Comparison of ENCODE assay signal across 32 cellular contexts in genomic region chr5:38866362-38867070, GRCh38. TPM values are rescaled to one million over a fixed set of nuclear protein-coding genes. Genes with fewer than 3 reads are reported as not detected.
A peak's percentile ranks its signal among the peaks of the same experiment; 100 is the strongest.
DNase-seq lines count a peak whose midpoint lies in the region; ATAC-seq, FAIRE-seq and TF ChIP-seq lines count a peak whose summit lies in the region.
"Had no signal": no experiment of that assay in that cellular context is flagged by ENCODE, and none has a peak within 500 bp of the region (broad histone marks: within the 10 kb centered on the region; RNA-seq: fewer than 3 reads in every experiment).

No MANE protein-coding gene starts in this region.

- H3K9ac ChIP-seq in astrocyte (ENCODE audit: low read length), result no peak overlapping the region
- H3K9ac ChIP-seq: neural progenitor cell had no signal

- H2AFZ ChIP-seq in astrocyte (ENCODE audit: low read depth, low read length), result no peak overlapping the region
- H2AFZ ChIP-seq: neural progenitor cell, PC-9 had no signal

- H3K9me3 ChIP-seq in A549, result peaks cover 6% of the 10 kb centered on the region
- H3K9me3 ChIP-seq in astrocyte (ENCODE audit: insufficient read depth, low read depth, low read length), result no peaks in the 10 kb centered on the region
- peaks cover 13% of the 10 kb centered on the region for H3K9me3 ChIP-seq in lower lobe of right lung
- H3K9me3 ChIP-seq: colonic mucosa, testis had no signal

- H3K9me3 Mint-ChIP-seq in astrocyte (ENCODE audit: unreplicated experiment), result peaks cover 17% of the 10 kb centered on the region

- H3K36me3 ChIP-seq in astrocyte (ENCODE audit: insufficient read depth, low read length) (peaks cover 7% of the 10 kb centered on the region), lower lobe of right lung (peaks cover 4% of the 10 kb centered on the region)
- H3K36me3 ChIP-seq: colonic mucosa, neural progenitor cell, WERI-Rb-1 had no signal

- no peak for TF ChIP-seq RAD21 in A549 (conservative IDR thresholded peaks at IDR 0.05 in 1 of 2, IDR thresholded peaks at IDR 0.05 in 1 of 2)

- POLR2A ChIA-PET in A549 (lab: Yijun Ruan, JAX), result no interaction called here

- no peak for FAIRE-seq in A549 (lab: Jason Lieb, UNC)
- no peak for FAIRE-seq in astrocyte (lab: Jason Lieb, UNC)

- no peaks in the 10 kb centered on the region for H3K27me3 ChIP-seq in astrocyte (ENCODE audit: insufficient read depth, low read length)
- H3K27me3 ChIP-seq in lower lobe of right lung (ENCODE audit: low read depth), result no peaks in the 10 kb centered on the region
- H3K27me3 ChIP-seq: colonic mucosa, MG63, neural progenitor cell, right atrium auricular region, testis had no signal

- no peak for DNase-seq in A549 (ENCODE audit: low read depth in 1 of 2, low spot score in 1 of 2)
- peak; percentile 36 for DNase-seq in HT1080 (ENCODE audit: low read depth)
- peak; percentile 36 for DNase-seq in astrocyte (ENCODE audit: low read depth)
- DNase-seq in lower lobe of right lung, result no peak
- no peak for DNase-seq in SKM-1 (lab: John Stamatoyannopoulos, UW; ENCODE audit: unreplicated experiment)
- DNase-seq in NCI-H187 treated with DMSO at 0.1 percent for 48 hours (lab: John Stamatoyannopoulos, UW), result no peak
- no peak for DNase-seq in coronary artery (ENCODE audit: low spot score)
- DNase-seq: activated CD4-positive, alpha-beta T cell treated with anti-CD3 and anti-CD28 coated beads for 48 hours; activated CD8-positive, alpha-beta memory T cell treated with anti-CD3 and anti-CD28 coated beads for 24 hours; activated T-cell treated with anti-CD3 and anti-CD28 coated beads for 4 hours; CD8-positive, alpha-beta memory T cell; colonic mucosa; DMS 273 treated with DMSO at 0.1 percent for 48 hours; effector CD8-positive, alpha-beta T cell; EL; immature natural killer cell; KBM-7; MG63; NCI-H1105 treated with DMSO at 0.1 percent for 48 hours; NCI-H2029; NCI-H226; NCI-H69; PC-9; stimulated activated CD4-positive, alpha-beta T cell treated with anti-CD3 and anti-CD28 coated beads, Interleukin-1b, Interleukin-23, amount 100 ng/mL, for 48 hours; stimulated activated naive CD4-positive, alpha-beta T cell treated with Interleukin-2 at 50 U/mL for 16 hours; testis; WERI-Rb-1 had no signal

- H3K27ac Mint-ChIP-seq in astrocyte (ENCODE audit: unreplicated experiment), result peak overlapping the region; percentile 35
- H3K27ac Mint-ChIP-seq: activated naive CD4-positive, alpha-beta T cell treated with anti-CD3 and anti-CD28 coated beads, Interleukin-2, amount 50 U/mL, for 72 hours; activated T-helper 2 cell treated with anti-CD3 and anti-CD28 coated beads, Interferon-gamma antibody, Interleukin-2, Interleukin-4, amounts not matched to agents 10 μg/mL and 5 μg/mL and 100 μg/mL, durations not matched to agents 14 hours and 24 hours and 36 hours; CD8-positive, alpha-beta memory T cell; immature natural killer cell; neural progenitor cell had no signal

- H4K20me1 ChIP-seq in astrocyte (ENCODE audit: insufficient read depth, low read length), result peaks cover 20% of the 10 kb centered on the region

- peaks cover 12% of the 10 kb centered on the region for H3K36me3 Mint-ChIP-seq in astrocyte (ENCODE audit: low read depth, unreplicated experiment)
- H3K36me3 Mint-ChIP-seq: immature natural killer cell, neural progenitor cell had no signal

- H3K4me2 ChIP-seq in A549 (peak overlapping the region; percentile 8; the same call in 1 of the 3 replicates), astrocyte (ENCODE audit: low read length) (peak overlapping the region; percentile 54)
- H3K4me2 ChIP-seq: neural progenitor cell, PC-9 had no signal

- H3K27ac ChIP-seq in A549 (peak overlapping the region in 1 of 2 experiments; percentile 68; a peak in 3 of 6 replicates), astrocyte (ENCODE audit: low read depth, low read length) (peak overlapping the region; percentile 36), lower lobe of right lung (no peak overlapping the region), coronary artery (no peak overlapping the region)
- H3K27ac ChIP-seq: colonic mucosa, neural progenitor cell, PC-9, right atrium auricular region, testis, WERI-Rb-1 had no signal

- peaks cover 58% of the 10 kb centered on the region for H3K79me2 ChIP-seq in astrocyte (ENCODE audit: insufficient read depth, low read length)

- TF ChIP-seq CTCF in A549 (IDR thresholded peaks at IDR 0.05) (no peak), astrocyte (IDR thresholded peaks at IDR 0.05; ENCODE audit: insufficient read depth, low read depth, low read length) (no peak), lower lobe of right lung (IDR thresholded peaks at IDR 0.05) (no peak), coronary artery (IDR thresholded peaks at IDR 0.05) (no peak)

- ATAC-seq in A549 (peak; percentile 45 to 48; a peak in 4 of 6 replicates), lower lobe of right lung (peak; percentile 36 to 41)
- ATAC-seq: activated naive CD4-positive, alpha-beta T cell treated with anti-CD3 and anti-CD28 coated beads, Interleukin-2, amount 50 U/mL, for 72 hours; HCT116 had no signal

- no peak for TF ChIP-seq POLR2A in A549 (IDR thresholded peaks at IDR 0.05; ENCODE audit: low read length)

- no peak overlapping the region for H3K4me3 Mint-ChIP-seq in astrocyte (ENCODE audit: unreplicated experiment)
- H3K4me3 Mint-ChIP-seq: CD8-positive, alpha-beta memory T cell; immature natural killer cell; neural progenitor cell had no signal

- H3K27me3 Mint-ChIP-seq in astrocyte (ENCODE audit: low read depth, unreplicated experiment), result no peaks in the 10 kb centered on the region

- peaks cover 25% of the 10 kb centered on the region for H3K4me1 Mint-ChIP-seq in astrocyte (ENCODE audit: low read depth, unreplicated experiment)
- H3K4me1 Mint-ChIP-seq: CD8-positive, alpha-beta memory T cell; immature natural killer cell had no signal

- CTCF ChIA-PET in A549 (lab: Yijun Ruan, JAX), result no interaction called here

- no peak for TF ChIP-seq EP300 in A549 (IDR thresholded peaks at IDR 0.05)

- H3K4me1 ChIP-seq in A549, result peaks cover 44% of the 10 kb centered on the region
- peaks cover 25% of the 10 kb centered on the region for H3K4me1 ChIP-seq in astrocyte (ENCODE audit: insufficient read depth, low read length)
- peaks cover 32% of the 10 kb centered on the region for H3K4me1 ChIP-seq in lower lobe of right lung
- H3K4me1 ChIP-seq: colonic mucosa, neural progenitor cell, testis had no signal

- WGBS in A549 (ENCODE audit: missing lambda C conversion rate), result 77% methylated on average over 3 of the region's 4 CpGs

- no peak overlapping the region for H3K4me3 ChIP-seq in A549
- no peak overlapping the region for H3K4me3 ChIP-seq in astrocyte (ENCODE audit: insufficient read depth, low read depth, low read length)
- H3K4me3 ChIP-seq in lower lobe of right lung, result no peak overlapping the region
- no peak overlapping the region for H3K4me3 ChIP-seq in coronary artery
- H3K4me3 ChIP-seq: colonic mucosa, MG63, neural progenitor cell, PC-9, right atrium auricular region, testis had no signal

- intact Hi-C loops in lower lobe of right lung (cut with DNase I), result no loop called here

TF ChIP-seq in A549, 52 proteins besides CTCF, POLR2A, EP300 and RAD21:
- TF ChIP-seq GATA3 (IDR thresholded peaks at IDR 0.05; ENCODE audit: borderline replicate concordance) (no peak), ZSCAN20 (CRISPR knock-in tag; IDR thresholded peaks at IDR 0.05) (no peak), HOXB13 (CRISPR knock-in tag; IDR thresholded peaks at IDR 0.05; ENCODE audit: low read depth) (no peak), REST (IDR thresholded peaks at IDR 0.05) (no peak), MYC (IDR thresholded peaks at IDR 0.05; ENCODE audit: borderline replicate concordance, low read length) (no peak), USF2 (IDR thresholded peaks at IDR 0.05) (no peak), CBX2 (IDR thresholded peaks at IDR 0.05; ENCODE audit: borderline replicate concordance, low read depth) (no peak)
TF ChIP-seq in A549: peak in this region for 0.

RNA-seq across cellular contexts. Expression of gene OSMR, which starts 20.7 kb away (rescaled TPM):
- polyA plus RNA-seq in A549 (2011; rRNA removed), result 92.4 and 133 TPM in 2 replicates
- 17.7 and 20.7 TPM in 2 replicates for polyA plus RNA-seq in A549 (2012; cell fraction: cytosol; rRNA removed)
- polyA plus RNA-seq in A549 (2012; cell fraction: nucleus; rRNA removed), result 37.9 and 45.6 TPM in 2 replicates
- 46.0 to 61.2 TPM (median 58.5 TPM) in 3 replicates for polyA plus RNA-seq in A549 (2017; fragmentation: RNase III; extraction: RNeasy Plus Mini Kit Qiagen cat#74134 plus additional on column Dnase treatment)
- polyA minus RNA-seq in A549 (2011; rRNA and poly(A)+ RNA removed), result 75.0 and 78.8 TPM in 2 replicates
- 21.9 and 31.2 TPM in 2 replicates for total RNA-seq in HT1080 (2014; rRNA removed; shearing (Covaris generic))
- polyA plus RNA-seq in HT1080 (2015; cell fraction: cytosol; rRNA removed), result 60.8 and 77.0 TPM in 2 replicates
- 205 and 206 TPM in 2 replicates for polyA plus RNA-seq in HT1080 (2015; cell fraction: nucleus; rRNA removed)
- 38.6 and 39.2 TPM in 2 replicates for total RNA-seq in astrocyte
- 61.6 TPM for total RNA-seq in lower lobe of right lung
- total RNA-seq: CD8-positive, alpha-beta memory T cell had no signal
- polyA plus RNA-seq: CD8-positive, alpha-beta memory T cell had no signal

Comparison
In these comparisons a context has a peak if more than half of its experiments do, and no peak if none do; other contexts are left out.
1. DNase-seq: peak in HT1080 (single experiment) and astrocyte (single experiment); none in A549 (0 of 2), lower lobe of right lung (single experiment), SKM-1 (single experiment), NCI-H187 treated with DMSO at 0.1 percent for 48 hours (single experiment) and coronary artery (single experiment).